ENCODE assay signal across 16 cellular contexts in the genomic region with DNA sequence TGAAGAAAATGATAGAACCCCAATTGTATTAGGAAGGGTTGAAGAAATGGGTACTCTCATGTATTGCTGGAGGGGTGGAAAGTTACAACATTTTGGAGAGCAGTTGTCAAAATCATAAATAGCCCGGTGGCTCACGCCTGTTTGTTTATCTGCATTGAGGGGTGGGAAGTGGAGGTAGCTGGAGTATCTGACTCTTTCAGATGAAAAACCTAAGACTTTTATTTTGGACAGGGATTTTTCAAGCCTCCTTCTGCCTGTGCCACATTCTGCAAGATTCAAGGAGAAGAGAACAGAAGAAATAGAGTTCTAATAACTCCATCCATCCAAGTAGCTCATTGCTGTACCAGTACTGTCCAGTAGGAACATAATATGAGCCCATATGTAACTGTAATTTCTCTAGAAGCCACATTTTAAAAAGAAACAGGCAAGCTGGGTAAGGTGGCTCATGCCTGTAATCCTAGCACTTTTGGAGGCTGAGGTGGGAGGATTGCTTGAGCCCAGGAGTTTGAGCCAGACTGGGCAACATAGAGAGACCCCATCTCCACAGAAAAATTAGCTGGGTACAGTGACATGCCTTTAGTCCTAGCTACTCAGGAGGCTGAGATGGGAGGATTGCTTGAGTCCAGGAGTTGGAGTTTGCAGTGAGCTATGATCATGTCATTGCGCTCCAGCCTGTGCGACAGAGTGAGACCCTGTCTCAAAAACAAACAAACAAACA. TPM values are rescaled to one million over a fixed set of nuclear protein-coding genes. Genes with fewer than 3 reads are reported as not detected.
DNase-seq lines count a peak whose midpoint lies in the region; ATAC-seq and TF ChIP-seq lines count a peak whose summit lies in the region.
"Had no signal": no experiment of that assay in that cellular context is flagged by ENCODE, and none has a peak within 500 bp of the region (broad histone marks: within the 10 kb centered on the region; RNA-seq: fewer than 3 reads in every experiment).

No MANE protein-coding gene starts in this region.

- peak; percentile 40 for ATAC-seq in effector memory CD8-positive, alpha-beta T cell (replicated peaks)
- ATAC-seq in GM21528 (IDR thresholded peaks at IDR 0.05; ENCODE audit: low FRiP score, unreplicated experiment) (no peak), T-cell (replicated peaks in 1 of 4) (no peak)

- H3K4me1 ChIP-seq in OCI-LY3 (ENCODE audit: low read length) = peaks cover 42% of the 10 kb centered on the region

- no peaks in the 10 kb centered on the region for H3K9me3 ChIP-seq in OCI-LY3 (ENCODE audit: insufficient read depth, low read length)
- H3K9me3 ChIP-seq: ovary had no signal

- H3K4me3 ChIP-seq in OCI-LY3 (ENCODE audit: low read length) (no peak overlapping the region), retinal pigment epithelial cell (ENCODE audit: low read length) (no peak overlapping the region)
- H3K4me3 ChIP-seq: ovary had no signal

- POLR2A ChIA-PET in T-cell (lab: Charles Lee) = no interaction called here

- no peak overlapping the region for H3K27ac Mint-ChIP-seq in effector memory CD8-positive, alpha-beta T cell
- no peak overlapping the region for H3K27ac Mint-ChIP-seq in T-cell
- H3K27ac Mint-ChIP-seq: activated naive CD4-positive, alpha-beta T cell treated with anti-CD3 and anti-CD28 coated beads, Interleukin-2, amount 50 U/mL, for 72 hours had no signal

- H3K79me2 ChIP-seq in OCI-LY3 (ENCODE audit: low read length) = no peaks in the 10 kb centered on the region

- H3K4me2 ChIP-seq in OCI-LY3 (ENCODE audit: low read length) = peak overlapping the region; percentile 20

- H3K36me3 ChIP-seq in OCI-LY3 (replicated peaks; ENCODE audit: low read depth, low read length) = no peaks in the 10 kb centered on the region
- H3K36me3 ChIP-seq: ovary had no signal

- no peaks in the 10 kb centered on the region for H3K27me3 ChIP-seq in OCI-LY3 (ENCODE audit: low read depth, low read length)
- H3K27me3 ChIP-seq: ovary had no signal

- CTCF ChIA-PET in T-cell (lab: Charles Lee) = interaction anchor here (0.7 to 0.9 kb wide), 2 partner anchors 85 to 169 kb away, joined by 4 to 6 read pairs; no protein-coding TSS in a partner anchor

- H4K20me1 ChIP-seq in OCI-LY3 (ENCODE audit: insufficient read depth, low read length) = no peaks in the 10 kb centered on the region

- no peak overlapping the region for H3K4me3 Mint-ChIP-seq in effector memory CD8-positive, alpha-beta T cell
- no peak overlapping the region for H3K4me3 Mint-ChIP-seq in T-cell
- H3K4me3 Mint-ChIP-seq: central memory CD8-positive, alpha-beta T cell had no signal

- H3K4me1 Mint-ChIP-seq in effector memory CD8-positive, alpha-beta T cell (ENCODE audit: low read depth in 2 of 2) = peaks cover 7 to 13% of the 10 kb centered on the region in 2 donors
- peaks cover 0 to 18% (median 5%) of the 10 kb centered on the region in 3 donors for H3K4me1 Mint-ChIP-seq in T-cell

- H3K27ac ChIP-seq in OCI-LY3 (ENCODE audit: low read length) = no peak overlapping the region
- H3K27ac ChIP-seq: ovary had no signal

- H3K27me3 Mint-ChIP-seq in effector memory CD8-positive, alpha-beta T cell = no peaks in the 10 kb centered on the region
- no peaks in the 10 kb centered on the region for H3K27me3 Mint-ChIP-seq in T-cell
- H3K27me3 Mint-ChIP-seq: central memory CD8-positive, alpha-beta T cell had no signal

- H2AFZ ChIP-seq in OCI-LY3 (ENCODE audit: low read depth, low read length) = no peak overlapping the region

- DNase-seq in DMS53 (lab: John Stamatoyannopoulos, UW) = peak; percentile 29
- DNase-seq in DMS53 treated with DMSO at 0.1 percent for 48 hours (lab: John Stamatoyannopoulos, UW; ENCODE audit: unreplicated experiment) = no peak
- no peak for DNase-seq in effector memory CD8-positive, alpha-beta T cell
- no peak for DNase-seq in retinal pigment epithelial cell (ENCODE audit: low read depth)
- DNase-seq in HT-29 (ENCODE audit: low spot score) = no peak
- no peak for DNase-seq in T-cell
- DNase-seq: mesendoderm, NCI-H1930, NCI-H748 treated with DMSO at 0.1 percent for 48 hours, ovary, SHP77 had no signal

- TF ChIP-seq CTCF in OCI-LY3 (IDR thresholded peaks at IDR 0.05; ENCODE audit: low read depth, low read length) = no peak
- peak; percentile 3 for TF ChIP-seq CTCF in retinal pigment epithelial cell (conservative IDR thresholded peaks at IDR 0.05; ENCODE audit: low read depth, low read length)

- no peak overlapping the region for H3K9ac ChIP-seq in OCI-LY3 (ENCODE audit: low read length)

- H3K36me3 Mint-ChIP-seq in effector memory CD8-positive, alpha-beta T cell (ENCODE audit: insufficient read depth) = no peaks in the 10 kb centered on the region
- H3K36me3 Mint-ChIP-seq in T-cell = no peaks in the 10 kb centered on the region
- H3K36me3 Mint-ChIP-seq: activated naive CD4-positive, alpha-beta T cell treated with anti-CD3 and anti-CD28 coated beads, Interleukin-2, amount 50 U/mL, for 72 hours had no signal

- H3K9me3 Mint-ChIP-seq in effector memory CD8-positive, alpha-beta T cell = no peaks in the 10 kb centered on the region
- no peaks in the 10 kb centered on the region for H3K9me3 Mint-ChIP-seq in T-cell
- H3K9me3 Mint-ChIP-seq: activated naive CD4-positive, alpha-beta T cell treated with anti-CD3 and anti-CD28 coated beads, Interleukin-2, amount 50 U/mL, for 72 hours; central memory CD8-positive, alpha-beta T cell had no signal

RNA-seq across cellular contexts. Expression of a gene that starts 35.5 kb away (rescaled TPM):
- 1.4 and 1.6 TPM in 2 replicates for total RNA-seq in HT-29 (2014; rRNA removed; shearing (Covaris generic))
- not detected for total RNA-seq in T-cell
- total RNA-seq: A172; activated naive CD4-positive, alpha-beta T cell treated with anti-CD3 and anti-CD28 coated beads, Interleukin-2, amount 50 U/mL, for 72 hours; ovary had no signal

RNA-seq across cellular contexts. Expression of a gene that starts 39.6 kb away (rescaled TPM):
- total RNA-seq in HT-29 (2014; rRNA removed; shearing (Covaris generic)) = 30.3 and 32.7 TPM in 2 replicates
- total RNA-seq in T-cell = 100 to 1,000 TPM in 2 of 5 donors, 10 to 100 TPM in 3; 65.8 to 135 (median 83.0) TPM
